In the genomic region with DNA sequence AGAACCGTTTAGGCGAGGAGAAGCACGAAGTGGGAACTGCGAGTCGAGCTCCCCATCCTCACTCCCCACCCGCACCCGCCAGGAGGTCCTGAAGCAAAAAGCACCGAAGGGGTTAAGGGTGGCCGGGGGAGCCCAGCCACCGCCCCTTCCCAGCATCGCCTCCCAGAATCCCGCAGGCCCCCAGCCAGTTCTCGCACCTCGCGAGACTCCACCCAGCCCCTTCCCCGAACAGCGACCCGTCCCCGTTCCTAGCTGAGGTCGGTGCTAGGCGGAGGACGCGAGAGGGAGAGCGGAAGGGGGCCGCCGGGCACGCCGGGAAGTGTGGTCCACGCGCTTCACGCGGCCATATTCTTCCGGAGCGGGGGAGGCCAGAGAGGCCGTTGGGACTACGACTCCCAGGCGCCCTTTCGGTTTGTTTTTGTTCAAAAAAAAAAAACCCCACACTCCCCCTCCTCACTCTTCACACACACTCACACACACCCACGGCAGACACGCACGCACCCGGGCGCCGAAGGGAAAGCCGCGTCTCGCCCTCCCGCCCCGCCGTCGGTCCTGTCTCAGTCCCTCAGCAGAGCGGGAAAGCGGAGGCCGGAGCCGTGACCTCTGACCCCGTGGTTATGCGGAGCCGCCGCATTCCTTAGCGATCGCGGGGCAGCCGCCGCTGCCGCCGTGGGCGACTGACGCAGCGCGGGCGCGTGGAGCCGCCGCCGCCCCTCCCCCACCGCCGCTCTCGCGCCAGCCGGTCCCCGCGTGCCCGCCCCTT, we compare ENCODE assay signal across 8 cellular contexts. TPM values are rescaled to one million over a fixed set of nuclear protein-coding genes. Genes with fewer than 3 reads are reported as not detected.
DNase-seq lines count a peak whose midpoint lies in the region; ATAC-seq and TF ChIP-seq lines count a peak whose summit lies in the region.

A gene (plus strand): TSS at position 463 of the 763 bp plus-strand sequence. CDS start 445 bp downstream, outside the sequence.

- H3K4me1 Mint-ChIP-seq in CD8-positive, alpha-beta T cell (ENCODE audit: low read depth): peaks cover 47% of the 10 kb centered on the region

- intact Hi-C loops in CD8-positive, alpha-beta T cell (cut with DNase I, micrococcal nuclease): loop anchor here (1.0 to 10.0 kb wide), 11 partner anchors 81 to 1754 kb away; a partner anchor contains a TSS

- no peak for TF ChIP-seq CTCF in CD8-positive, alpha-beta T cell (IDR thresholded peaks at IDR 0.05)
- no peak for TF ChIP-seq CTCF in lung (IDR thresholded peaks at IDR 0.05; ENCODE audit: control extremely low read depth, extremely low read depth)

- peak within 1 kb of the TSS; percentile 97 for H3K27ac Mint-ChIP-seq in CD8-positive, alpha-beta T cell

- peak; percentile 89 for ATAC-seq in CD8-positive, alpha-beta T cell
- ATAC-seq in GM19463 (IDR thresholded peaks at IDR 0.05; ENCODE audit: unreplicated experiment) (peak; percentile 69), lung (ENCODE audit: insufficient read depth, low FRiP score) (peak; percentile 94)

- H3K4me3 ChIP-seq in CD8-positive, alpha-beta T cell (ENCODE audit: low read depth, low read length): peak within 1 kb of the TSS; percentile 84
- H3K4me3 ChIP-seq in lung: peak within 1 kb of the TSS; percentile 68

- peak within 1 kb of the TSS; percentile 95 for H3K4me3 Mint-ChIP-seq in CD8-positive, alpha-beta T cell

- peak within 1 kb of the TSS; percentile 89 for H3K27ac ChIP-seq in CD8-positive, alpha-beta T cell (ENCODE audit: low read depth, low read length)
- H3K27ac ChIP-seq in lung (ENCODE audit: low read depth in 1 of 2, low read length in 1 of 2): peak within 1 kb of the TSS; percentile 93 to 99

- POLR2A ChIA-PET in CD8-positive, alpha-beta T cell (lab: Charles Lee): interaction anchor here (0.7 to 3.8 kb wide), 8 partner anchors 10 to 180 kb away, joined by 3 to 20 read pairs (median 4); no protein-coding TSS in a partner anchor

- no peaks in the 10 kb centered on the region for H3K9me3 ChIP-seq in CD8-positive, alpha-beta T cell (ENCODE audit: low read length)
- H3K9me3 ChIP-seq in lung (ENCODE audit: control insufficient read depth in 2 of 2, insufficient read depth in 1 of 2, low read length in 1 of 2): no peaks in the 10 kb centered on the region

- H3K9me3 Mint-ChIP-seq in CD8-positive, alpha-beta T cell: no peaks in the 10 kb centered on the region

- no peaks in the 10 kb centered on the region for H3K27me3 ChIP-seq in CD8-positive, alpha-beta T cell (ENCODE audit: insufficient read depth, low read length)
- H3K27me3 ChIP-seq in lung (ENCODE audit: control insufficient read depth, insufficient read depth): no peaks in the 10 kb centered on the region

- peaks cover 41% of the 10 kb centered on the region for H3K4me1 ChIP-seq in CD8-positive, alpha-beta T cell (ENCODE audit: insufficient read depth, low read length)
- H3K4me1 ChIP-seq in lung (ENCODE audit: control insufficient read depth in 2 of 2, insufficient read depth in 2 of 2, low read length in 2 of 2): peaks cover 0 to 7% of the 10 kb centered on the region in 2 donors

- WGBS in lung, 2 donors: 0% methylated on average over 68 to 83 of the region's 83 CpGs

- H3K27me3 Mint-ChIP-seq in CD8-positive, alpha-beta T cell (ENCODE audit: low read depth): no peaks in the 10 kb centered on the region

- H3K36me3 Mint-ChIP-seq in CD8-positive, alpha-beta T cell: peaks cover 10% of the 10 kb centered on the region

- CTCF ChIA-PET in CD8-positive, alpha-beta T cell (lab: Charles Lee): interaction anchor here (0.9 to 1.6 kb wide), 3 partner anchors 13 to 164 kb away, joined by 3 to 4 read pairs (median 3); no protein-coding TSS in a partner anchor

- no peaks in the 10 kb centered on the region for H3K36me3 ChIP-seq in CD8-positive, alpha-beta T cell (ENCODE audit: insufficient read depth, low read length)
- no peaks in the 10 kb centered on the region for H3K36me3 ChIP-seq in lung (ENCODE audit: control insufficient read depth in 2 of 2, insufficient read depth in 2 of 2, low read length in 2 of 2)

- peak; percentile 79 to 94 (median 91) for DNase-seq in CD8-positive, alpha-beta T cell
- DNase-seq in HS-27A (ENCODE audit: low read depth): peak; percentile 94
- DNase-seq in NK-92 (lab: John Stamatoyannopoulos, UW; ENCODE audit: unreplicated experiment): peak; percentile 70
- DNase-seq in activated CD8-positive, alpha-beta memory T cell treated with anti-CD3 and anti-CD28 coated beads for 1 hour (ENCODE audit: extremely low read depth in 1 of 2, low read depth in 1 of 2): peak; percentile 79 to 87
- DNase-seq in effector CD4-positive, alpha-beta T cell: peak; percentile 92
- peak; percentile 97 for DNase-seq in lung (ENCODE audit: low spot score)
- DNase-seq in stimulated activated CD4-positive, alpha-beta T cell treated with anti-CD3 and anti-CD28 coated beads, TNF-alpha, amount 100 ng/mL, for 4 hours (ENCODE audit: low read depth in 3 of 3): peak; percentile 90 to 93 (median 91)

RNA-seq across cellular contexts. Expression of the gene that starts here (rescaled TPM):
- total RNA-seq in CD8-positive, alpha-beta T cell: 100 to 1,000 TPM; 197 to 200 TPM
- 10 to 100 TPM; 61.8 to 96.4 TPM for total RNA-seq in lung
- 10 to 100 TPM; 24.2 to 27.0 TPM for polyA plus RNA-seq in lung

Comparison
In these comparisons a context has a peak if more than half of its experiments do, and no peak if none do; other contexts are left out.
1. Peak in every context shown above with its lines: DNase-seq, ATAC-seq, H3K4me3 ChIP-seq and H3K27ac ChIP-seq.